20 cellular contexts compared by ENCODE assay signal in genomic region chr13:84961023-84961422, GRCh38.
A peak's percentile ranks its signal among the peaks of the same experiment; 100 is the strongest.
DNase-seq lines count a peak whose midpoint lies in the region; ATAC-seq, FAIRE-seq and TF ChIP-seq lines count a peak whose summit lies in the region.
"Had no signal": no experiment of that assay in that cellular context is flagged by ENCODE, and none has a peak within 500 bp of the region (broad histone marks: within the 10 kb centered on the region; RNA-seq: fewer than 3 reads in every experiment).

No MANE protein-coding gene starts in this region.

- no peak overlapping the region for H2BK120ac ChIP-seq in trophoblast cell (ENCODE audit: insufficient read depth, low read length, poor library complexity)

- H2AK5ac ChIP-seq in trophoblast cell (ENCODE audit: low read length): no peak overlapping the region

- no peaks in the 10 kb centered on the region for H3K4me1 ChIP-seq in heart right ventricle
- H3K4me1 ChIP-seq in kidney (ENCODE audit: control insufficient read depth in 1 of 2, insufficient read depth in 1 of 2, low read depth in 1 of 2, low read length in 2 of 2): no peaks in the 10 kb centered on the region
- no peaks in the 10 kb centered on the region for H3K4me1 ChIP-seq in trophoblast cell (ENCODE audit: control insufficient read depth in 1 of 2, insufficient read depth in 2 of 2, low read length in 2 of 2)
- H3K4me1 ChIP-seq in thyroid gland: no peaks in the 10 kb centered on the region
- H3K4me1 ChIP-seq: Caco-2 had no signal

- 92 to 95% methylated on average over 10 of the region's 10 CpGs for WGBS in heart right ventricle, 2 donors
- WGBS in trophoblast cell (ENCODE audit: extremely low coverage, insufficient coverage, insufficient read length): no CpG with 5 or more reads among the region's 10 CpGs
- 93 to 94% methylated on average over 4 to 7 of the region's 10 CpGs for WGBS in thyroid gland, 2 donors

- intact Hi-C loops in Right ventricle myocardium inferior (cut with DNase I): no loop called here
- intact Hi-C loops in heart right ventricle (cut with DNase I): no loop called here
- intact Hi-C loops in kidney (cut with DNase I): no loop called here
- intact Hi-C loops in thyroid gland (cut with DNase I): no loop called here

- H3K4me2 ChIP-seq in trophoblast cell (ENCODE audit: low read length): no peak overlapping the region
- H3K4me2 ChIP-seq: BLaER1 had no signal

- no peak overlapping the region for H3K14ac ChIP-seq in trophoblast cell (ENCODE audit: low read length)

- no peak for TF ChIP-seq POLR2A in thyroid gland (IDR thresholded peaks at IDR 0.05)

- H3K27me3 ChIP-seq in heart right ventricle: no peaks in the 10 kb centered on the region
- no peaks in the 10 kb centered on the region for H3K27me3 ChIP-seq in trophoblast cell (ENCODE audit: insufficient read depth, low read length)
- no peaks in the 10 kb centered on the region for H3K27me3 ChIP-seq in thyroid gland
- H3K27me3 ChIP-seq: BLaER1 had no signal

- H2AFZ ChIP-seq in trophoblast cell (ENCODE audit: insufficient read depth, low read length, poor library complexity): no peak overlapping the region

- no peak overlapping the region for H2BK5ac ChIP-seq in trophoblast cell (ENCODE audit: low read depth, low read length, poor library complexity)

- no peak overlapping the region for H4K12ac ChIP-seq in trophoblast cell (ENCODE audit: low read depth, low read length)

- no peaks in the 10 kb centered on the region for H3K79me1 ChIP-seq in trophoblast cell (ENCODE audit: low read length)

- no peaks in the 10 kb centered on the region for H3K79me2 ChIP-seq in trophoblast cell (ENCODE audit: control insufficient read depth, insufficient read depth, low read length, poor library complexity)

- TF ChIP-seq CTCF in heart right ventricle (IDR thresholded peaks at IDR 0.05) (no peak), kidney (IDR thresholded peaks at IDR 0.05; ENCODE audit: borderline replicate concordance, extremely low read depth, insufficient read depth) (no peak), thyroid gland (IDR thresholded peaks at IDR 0.05) (no peak)

- H2BK12ac ChIP-seq in trophoblast cell (ENCODE audit: low read length): no peak overlapping the region

- H3K4me3 ChIP-seq in heart right ventricle: no peak overlapping the region
- H3K4me3 ChIP-seq in kidney (ENCODE audit: low read length in 2 of 2): no peak overlapping the region
- peak overlapping the region; percentile 18 for H3K4me3 ChIP-seq in trophoblast cell (ENCODE audit: low read depth, low read length)
- H3K4me3 ChIP-seq in thyroid gland (replicated peaks in 1 of 3): no peak overlapping the region
- H3K4me3 ChIP-seq: BLaER1 had no signal

- ATAC-seq in Right ventricle myocardium inferior (no peak), heart right ventricle (no peak), GM21825 (IDR thresholded peaks at IDR 0.05; ENCODE audit: unreplicated experiment) (no peak)
- ATAC-seq: CD8-positive, alpha-beta T cell had no signal

- peak; percentile 63 for DNase-seq in Right ventricle myocardium inferior (ENCODE audit: missing footprints)
- DNase-seq in heart right ventricle: no peak
- DNase-seq in kidney: peak; percentile 37
- no peak for DNase-seq in trophoblast cell
- DNase-seq in midbrain (lab: John Stamatoyannopoulos, UW): no peak
- DNase-seq in NCI-H2081 (lab: John Stamatoyannopoulos, UW): no peak
- DNase-seq in thyroid gland: no peak
- DNase-seq: Caco-2; CD4-positive, CD25-positive, alpha-beta regulatory T cell; CD8-positive, alpha-beta T cell; DMS153; DND-41; GOT3; HCEC 1CT had no signal

- H3K9me3 ChIP-seq in heart right ventricle (no peaks in the 10 kb centered on the region), kidney (ENCODE audit: control insufficient read depth in 1 of 2, low read length in 2 of 2) (no peaks in the 10 kb centered on the region), trophoblast cell (ENCODE audit: insufficient read depth, low read depth, low read length) (peaks cover 3% of the 10 kb centered on the region), thyroid gland (no peaks in the 10 kb centered on the region)
- H3K9me3 ChIP-seq: BLaER1, Caco-2 had no signal

- H4K8ac ChIP-seq in trophoblast cell (ENCODE audit: low read depth, low read length): no peak overlapping the region

- H3K9ac ChIP-seq in kidney (ENCODE audit: low read length in 2 of 2) (no peak overlapping the region), trophoblast cell (ENCODE audit: low read length) (no peak overlapping the region)
- H3K9ac ChIP-seq: BLaER1 had no signal

- no peaks in the 10 kb centered on the region for H3K36me3 ChIP-seq in heart right ventricle
- H3K36me3 ChIP-seq in kidney (ENCODE audit: control insufficient read depth in 1 of 2, insufficient read depth in 2 of 2, low read length in 2 of 2): no peaks in the 10 kb centered on the region
- no peaks in the 10 kb centered on the region for H3K36me3 ChIP-seq in trophoblast cell (ENCODE audit: control insufficient read depth in 1 of 2, insufficient read depth in 2 of 2, low read length in 2 of 2)
- no peaks in the 10 kb centered on the region for H3K36me3 ChIP-seq in thyroid gland
- H3K36me3 ChIP-seq: BLaER1 had no signal

- H3K23ac ChIP-seq in trophoblast cell (ENCODE audit: low read length): no peak overlapping the region

- no peak overlapping the region for H3K27ac ChIP-seq in heart right ventricle
- no peak overlapping the region for H3K27ac ChIP-seq in kidney (ENCODE audit: low read depth in 2 of 2, low read length in 2 of 2)
- no peak overlapping the region for H3K27ac ChIP-seq in trophoblast cell (ENCODE audit: low read depth, low read length)
- H3K27ac ChIP-seq in thyroid gland: no peak overlapping the region
- H3K27ac ChIP-seq: 22Rv1, BLaER1, C4-2B had no signal

- no peak overlapping the region for H3K18ac ChIP-seq in trophoblast cell (ENCODE audit: low read length)

- no peak overlapping the region for H3K4ac ChIP-seq in trophoblast cell (ENCODE audit: low read depth, low read length)

- H4K91ac ChIP-seq in trophoblast cell (ENCODE audit: low read depth, low read length): no peak overlapping the region

- FAIRE-seq in kidney (lab: Jason Lieb, UNC): no peak
- FAIRE-seq: G401.6, H54 had no signal

Comparison
In these comparisons a context has a peak if more than half of its experiments do, and no peak if none do; other contexts are left out.
1. DNase-seq: peak in Right ventricle myocardium inferior (single experiment) and kidney (single experiment); none in heart right ventricle (0 of 2), trophoblast cell (0 of 2), midbrain (single experiment), NCI-H2081 (0 of 2) and thyroid gland (0 of 2).